In genomic region chr12:846376-846775, GRCh38 we compare ENCODE assay signal across 17 cellular contexts.
"Had no signal": no experiment of that assay in that cellular context is flagged by ENCODE, and none has a peak within 500 bp of the region (broad histone marks: within the 10 kb centered on the region; RNA-seq: fewer than 3 reads in every experiment).

No MANE protein-coding gene starts in this region.

- H3K27ac Mint-ChIP-seq: dendritic cell treated with granulocyte-macrophage colony-stimulating factor and Interleukin-4, amounts not matched to agents 40 ng/mL and 50 ng/mL, for 4 days; natural killer cell had no signal

- H3K9me3 Mint-ChIP-seq: activated naive CD4-positive, alpha-beta T cell treated with anti-CD3 and anti-CD28 coated beads, Interleukin-2, amount 50 U/mL, for 72 hours; dendritic cell treated with granulocyte-macrophage colony-stimulating factor and Interleukin-4, amounts not matched to agents 40 ng/mL and 50 ng/mL, for 4 days; natural killer cell had no signal

- DNase-seq: activated CD4-positive, alpha-beta T cell treated with anti-CD3 and anti-CD28 coated beads, Interleukin-2, amount 50 U/mL, for 4 hours; activated effector memory CD4-positive, alpha-beta T cell treated with anti-CD3 and anti-CD28 coated beads, Interleukin-2, amount 50 U/mL, for 16 hours; adrenal gland; effector CD8-positive, alpha-beta T cell; glutamatergic neuron; hypothalamus; islet precursor cell; mesenchymal stem cell; natural killer cell; retina; stimulated activated CD4-positive, alpha-beta T cell treated with anti-CD3 and anti-CD28 coated beads, Interleukin-12 subunit alpha, Interleukin-12 subunit beta, amount 100 ng/mL, for 4 hours; stimulated activated CD4-positive, alpha-beta T cell treated with anti-CD3 and anti-CD28 coated beads, Interleukin-2, amount 100 ng/mL, for 24 hours; stimulated activated naive CD4-positive, alpha-beta T cell treated with Interleukin-2 at 50 U/mL for 16 hours; SW 1271; thyroid gland had no signal

- H3K36me3 ChIP-seq: adrenal gland, thyroid gland had no signal

- H3K4me3 Mint-ChIP-seq: dendritic cell treated with granulocyte-macrophage colony-stimulating factor and Interleukin-4, amounts not matched to agents 40 ng/mL and 50 ng/mL, for 4 days; natural killer cell had no signal

- H3K27me3 ChIP-seq: adrenal gland, thyroid gland had no signal

- H3K27me3 Mint-ChIP-seq: dendritic cell treated with granulocyte-macrophage colony-stimulating factor and Interleukin-4, amounts not matched to agents 40 ng/mL and 50 ng/mL, for 4 days had no signal

- H3K9me3 ChIP-seq: adrenal gland, thyroid gland had no signal

- ATAC-seq: activated naive CD4-positive, alpha-beta T cell treated with anti-CD3 and anti-CD28 coated beads, Interleukin-2, amount 50 U/mL, for 72 hours; natural killer cell had no signal

- H3K27ac ChIP-seq: adrenal gland, thyroid gland had no signal

- H3K36me3 Mint-ChIP-seq: natural killer cell had no signal

- H3K4me3 ChIP-seq: adrenal gland, thyroid gland had no signal
